27 cellular contexts compared by ENCODE assay signal in genomic region chr19:32241957-32242710, GRCh38.
"Had no signal": no experiment of that assay in that cellular context is flagged by ENCODE, and none has a peak within 500 bp of the region (broad histone marks: within the 10 kb centered on the region; RNA-seq: fewer than 3 reads in every experiment).

No MANE protein-coding gene starts in this region.

- H3K4me1 ChIP-seq: left ventricle myocardium inferior, parathyroid adenoma, psoas muscle, right lobe of liver, stomach, testis, thyroid gland, transverse colon, upper lobe of left lung, uterus had no signal

- H3K4me3 ChIP-seq: left ventricle myocardium inferior, lung, mucosa of descending colon, psoas muscle, right lobe of liver, stomach, testis, thyroid gland, transverse colon, upper lobe of left lung, uterus had no signal

- H3K4me1 Mint-ChIP-seq: neural crest cell had no signal

- H3K36me3 ChIP-seq: left ventricle myocardium inferior, right lobe of liver, stomach, thyroid gland, transverse colon, upper lobe of left lung, uterus had no signal

- H3K9me3 ChIP-seq: mucosa of descending colon, psoas muscle, right lobe of liver, testis, thyroid gland, transverse colon, uterus had no signal

- H3K36me3 Mint-ChIP-seq: naive thymus-derived CD4-positive, alpha-beta T cell; natural killer cell treated with Interleukin-12 subunit alpha and Interleukin-12 subunit beta and Interleukin-15 and Interleukin-18, amount 100 ng/mL, for 72 hours; stimulated activated naive B cell treated with anti-CD40 and anti-IgM and Interleukin-4, amounts not matched to agents 10 μg/mL and 1 μg/mL and 100 μg/mL, for 72 hours had no signal

- H3K4me3 Mint-ChIP-seq: naive thymus-derived CD4-positive, alpha-beta T cell; natural killer cell treated with Interleukin-12 subunit alpha and Interleukin-12 subunit beta and Interleukin-15 and Interleukin-18, amount 100 ng/mL, for 72 hours; neural crest cell; stimulated activated naive B cell treated with anti-CD40 and anti-IgM and Interleukin-4, amounts not matched to agents 10 μg/mL and 1 μg/mL and 100 μg/mL, for 72 hours had no signal

- H3K27ac Mint-ChIP-seq: naive thymus-derived CD4-positive, alpha-beta T cell; natural killer cell treated with Interleukin-12 subunit alpha and Interleukin-12 subunit beta and Interleukin-15 and Interleukin-18, amount 100 ng/mL, for 72 hours; stimulated activated naive B cell treated with anti-CD40 and anti-IgM and Interleukin-4, amounts not matched to agents 10 μg/mL and 1 μg/mL and 100 μg/mL, for 72 hours had no signal

- H3K9me3 Mint-ChIP-seq: natural killer cell treated with Interleukin-12 subunit alpha and Interleukin-12 subunit beta and Interleukin-15 and Interleukin-18, amount 100 ng/mL, for 72 hours; neural crest cell had no signal

- H3K27me3 ChIP-seq: right lobe of liver, testis, thyroid gland, transverse colon, upper lobe of left lung, uterus had no signal

- ATAC-seq: left colon; mucosa of descending colon; naive thymus-derived CD4-positive, alpha-beta T cell; psoas muscle; stimulated activated naive B cell treated with anti-CD40 and anti-IgM and Interleukin-4, amounts not matched to agents 10 μg/mL and 1 μg/mL and 100 μg/mL, for 72 hours; stimulated activated naive CD8-positive, alpha-beta T cell treated with anti-CD3 and anti-CD28 coated beads, Interleukin-15, Interleukin-2, amounts not matched to agents 100 U/mL and 50 U/mL, for 24 hours had no signal

- H3K27ac ChIP-seq: left ventricle myocardium inferior, parathyroid adenoma, psoas muscle, right lobe of liver, stomach, testis, thyroid gland, transverse colon, upper lobe of left lung, uterus had no signal

- DNase-seq: hippocampal formation; kidney; left colon; left ventricle myocardium inferior; mesendoderm; midbrain; mucosa of descending colon; naive thymus-derived CD4-positive, alpha-beta T cell; nucleus accumbens; psoas muscle; right lobe of liver; stimulated activated CD4-positive, alpha-beta T cell treated with anti-CD3 and anti-CD28 coated beads, Interleukin-12 subunit alpha, Interleukin-12 subunit beta, amount 100 ng/mL, for 4 hours; stimulated activated CD4-positive, alpha-beta T cell treated with anti-CD3 and anti-CD28 coated beads, Interleukin-15, amount 100 ng/mL, for 24 hours; stimulated activated CD4-positive, alpha-beta T cell treated with anti-CD3 and anti-CD28 coated beads, Interleukin-2, amount 100 ng/mL, for 24 hours; stimulated activated CD4-positive, alpha-beta T cell treated with anti-CD3 and anti-CD28 coated beads, Interleukin-4, amount 100 ng/mL, for 1 hour; stimulated activated naive B cell treated with anti-CD40 and anti-IgM and Interleukin-4, amounts not matched to agents 10 μg/mL and 1 μg/mL and 100 μg/mL, for 72 hours; stimulated activated naive CD8-positive, alpha-beta T cell treated with anti-CD3 and anti-CD28 coated beads, Interleukin-15, Interleukin-2, amounts not matched to agents 100 U/mL and 50 U/mL, for 24 hours; stomach; testis; thyroid gland; transverse colon; upper lobe of left lung; uterus had no signal
